ENCODE assay signal across 1 cellular context in genomic region chr12:94872007-94872653, GRCh38.
TF ChIP-seq lines count a peak whose summit lies in the region.

No MANE protein-coding gene starts in this region.

TF ChIP-seq in GM12878, 131 proteins besides CTCF, POLR2A, EP300 and RAD21:
- TF ChIP-seq MLLT1 (IDR thresholded peaks at IDR 0.05): peak; percentile 83; the same call in 1 of the 2 replicates
- no peak for TF ChIP-seq SREBF2 (IDR thresholded peaks at IDR 0.05; ENCODE audit: low read length)
- TF ChIP-seq LARP7 (IDR thresholded peaks at IDR 0.05): no peak
- no peak for TF ChIP-seq E4F1 (IDR thresholded peaks at IDR 0.05; ENCODE audit: borderline replicate concordance, partially characterized antibody)
- TF ChIP-seq MEF2B (IDR thresholded peaks at IDR 0.05; ENCODE audit: partially characterized antibody, poor library complexity, severe bottlenecking): peak; percentile 77
- TF ChIP-seq CBX3 (IDR thresholded peaks at IDR 0.05; ENCODE audit: borderline replicate concordance, low read depth): no peak
- TF ChIP-seq NFIC (IDR thresholded peaks at IDR 0.05; ENCODE audit: low read depth, low read length): 0 out of 2 replicates have a peak, but pooled peaks have one; percentile 26
- TF ChIP-seq RUNX3 (IDR thresholded peaks at IDR 0.05; ENCODE audit: low read length): 0 out of 2 replicates have a peak, but pooled peaks have one; percentile 20
- no peak; the same call in 1 of the 2 replicates for TF ChIP-seq ZBTB40 (IDR thresholded peaks at IDR 0.05; ENCODE audit: borderline replicate concordance)
- no peak for TF ChIP-seq ZNF622 (IDR thresholded peaks at IDR 0.05)
- no peak for TF ChIP-seq BACH1 (IDR thresholded peaks at IDR 0.05; ENCODE audit: borderline replicate concordance)
- no peak for TF ChIP-seq KLF5 (IDR thresholded peaks at IDR 0.05; ENCODE audit: partially characterized antibody)
- TF ChIP-seq CREM (IDR thresholded peaks at IDR 0.05; ENCODE audit: low read depth): 0 out of 2 replicates have a peak, but pooled peaks have one; percentile 22
- no peak for TF ChIP-seq IRF4 (IDR thresholded peaks at IDR 0.05; ENCODE audit: low read depth, low read length)
- no peak for TF ChIP-seq ETV6 (conservative IDR thresholded peaks at IDR 0.05 in 1 of 2, IDR thresholded peaks at IDR 0.05 in 1 of 2; ENCODE audit: borderline replicate concordance in 1 of 2, low read depth in 1 of 2)
- TF ChIP-seq RCOR1 (conservative IDR thresholded peaks at IDR 0.05; ENCODE audit: low read depth, low read length): no peak
- TF ChIP-seq STAT1 (conservative IDR thresholded peaks at IDR 0.05): no peak
- no peak for TF ChIP-seq SP1 (IDR thresholded peaks at IDR 0.05; ENCODE audit: low read depth, low read length)
- no peak for TF ChIP-seq CHD4 (IDR thresholded peaks at IDR 0.05)
- no peak for TF ChIP-seq IKZF1 (conservative IDR thresholded peaks at IDR 0.05)
- TF ChIP-seq DPF2 (IDR thresholded peaks at IDR 0.05): no peak
- TF ChIP-seq MXI1 (IDR thresholded peaks at IDR 0.05; ENCODE audit: low read depth, low read length): no peak; the same call in 1 of the 2 replicates
- TF ChIP-seq ZZZ3 (IDR thresholded peaks at IDR 0.05; ENCODE audit: control insufficient read depth, insufficient read length, low read depth): no peak
- TF ChIP-seq HDAC2 (IDR thresholded peaks at IDR 0.05): no peak
- TF ChIP-seq, protein P1, sequence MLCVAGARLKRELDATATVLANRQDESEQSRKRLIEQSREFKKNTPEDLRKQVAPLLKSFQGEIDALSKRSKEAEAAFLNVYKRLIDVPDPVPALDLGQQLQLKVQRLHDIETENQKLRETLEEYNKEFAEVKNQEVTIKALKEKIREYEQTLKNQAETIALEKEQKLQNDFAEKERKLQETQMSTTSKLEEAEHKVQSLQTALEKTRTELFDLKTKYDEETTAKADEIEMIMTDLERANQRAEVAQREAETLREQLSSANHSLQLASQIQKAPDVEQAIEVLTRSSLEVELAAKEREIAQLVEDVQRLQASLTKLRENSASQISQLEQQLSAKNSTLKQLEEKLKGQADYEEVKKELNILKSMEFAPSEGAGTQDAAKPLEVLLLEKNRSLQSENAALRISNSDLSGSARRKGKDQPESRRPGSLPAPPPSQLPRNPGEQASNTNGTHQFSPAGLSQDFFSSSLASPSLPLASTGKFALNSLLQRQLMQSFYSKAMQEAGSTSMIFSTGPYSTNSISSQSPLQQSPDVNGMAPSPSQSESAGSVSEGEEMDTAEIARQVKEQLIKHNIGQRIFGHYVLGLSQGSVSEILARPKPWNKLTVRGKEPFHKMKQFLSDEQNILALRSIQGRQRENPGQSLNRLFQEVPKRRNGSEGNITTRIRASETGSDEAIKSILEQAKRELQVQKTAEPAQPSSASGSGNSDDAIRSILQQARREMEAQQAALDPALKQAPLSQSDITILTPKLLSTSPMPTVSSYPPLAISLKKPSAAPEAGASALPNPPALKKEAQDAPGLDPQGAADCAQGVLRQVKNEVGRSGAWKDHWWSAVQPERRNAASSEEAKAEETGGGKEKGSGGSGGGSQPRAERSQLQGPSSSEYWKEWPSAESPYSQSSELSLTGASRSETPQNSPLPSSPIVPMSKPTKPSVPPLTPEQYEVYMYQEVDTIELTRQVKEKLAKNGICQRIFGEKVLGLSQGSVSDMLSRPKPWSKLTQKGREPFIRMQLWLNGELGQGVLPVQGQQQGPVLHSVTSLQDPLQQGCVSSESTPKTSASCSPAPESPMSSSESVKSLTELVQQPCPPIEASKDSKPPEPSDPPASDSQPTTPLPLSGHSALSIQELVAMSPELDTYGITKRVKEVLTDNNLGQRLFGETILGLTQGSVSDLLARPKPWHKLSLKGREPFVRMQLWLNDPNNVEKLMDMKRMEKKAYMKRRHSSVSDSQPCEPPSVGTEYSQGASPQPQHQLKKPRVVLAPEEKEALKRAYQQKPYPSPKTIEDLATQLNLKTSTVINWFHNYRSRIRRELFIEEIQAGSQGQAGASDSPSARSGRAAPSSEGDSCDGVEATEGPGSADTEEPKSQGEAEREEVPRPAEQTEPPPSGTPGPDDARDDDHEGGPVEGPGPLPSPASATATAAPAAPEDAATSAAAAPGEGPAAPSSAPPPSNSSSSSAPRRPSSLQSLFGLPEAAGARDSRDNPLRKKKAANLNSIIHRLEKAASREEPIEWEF (IDR thresholded peaks at IDR 0.05; ENCODE audit: insufficient replicate concordance, low read depth, low read length): no peak
- no peak for TF ChIP-seq CHD1 (IDR thresholded peaks at IDR 0.05; ENCODE audit: low read depth, low read length)
- TF ChIP-seq NFXL1 (IDR thresholded peaks at IDR 0.05; ENCODE audit: borderline replicate concordance): no peak
- TF ChIP-seq, protein P2, sequence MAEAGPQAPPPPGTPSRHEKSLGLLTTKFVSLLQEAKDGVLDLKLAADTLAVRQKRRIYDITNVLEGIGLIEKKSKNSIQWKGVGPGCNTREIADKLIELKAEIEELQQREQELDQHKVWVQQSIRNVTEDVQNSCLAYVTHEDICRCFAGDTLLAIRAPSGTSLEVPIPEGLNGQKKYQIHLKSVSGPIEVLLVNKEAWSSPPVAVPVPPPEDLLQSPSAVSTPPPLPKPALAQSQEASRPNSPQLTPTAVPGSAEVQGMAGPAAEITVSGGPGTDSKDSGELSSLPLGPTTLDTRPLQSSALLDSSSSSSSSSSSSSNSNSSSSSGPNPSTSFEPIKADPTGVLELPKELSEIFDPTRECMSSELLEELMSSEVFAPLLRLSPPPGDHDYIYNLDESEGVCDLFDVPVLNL (IDR thresholded peaks at IDR 0.05; ENCODE audit: low read depth, low read length): no peak
- no peak for TF ChIP-seq YY1 (IDR thresholded peaks at IDR 0.05; ENCODE audit: low read depth, low read length)
- TF ChIP-seq, protein P3, sequence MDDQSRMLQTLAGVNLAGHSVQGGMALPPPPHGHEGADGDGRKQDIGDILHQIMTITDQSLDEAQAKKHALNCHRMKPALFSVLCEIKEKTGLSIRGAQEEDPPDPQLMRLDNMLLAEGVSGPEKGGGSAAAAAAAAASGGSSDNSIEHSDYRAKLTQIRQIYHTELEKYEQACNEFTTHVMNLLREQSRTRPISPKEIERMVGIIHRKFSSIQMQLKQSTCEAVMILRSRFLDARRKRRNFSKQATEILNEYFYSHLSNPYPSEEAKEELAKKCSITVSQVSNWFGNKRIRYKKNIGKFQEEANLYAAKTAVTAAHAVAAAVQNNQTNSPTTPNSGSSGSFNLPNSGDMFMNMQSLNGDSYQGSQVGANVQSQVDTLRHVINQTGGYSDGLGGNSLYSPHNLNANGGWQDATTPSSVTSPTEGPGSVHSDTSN (IDR thresholded peaks at IDR 0.05; ENCODE audit: insufficient replicate concordance, low read depth, low read length): no peak
